In the genomic region with DNA sequence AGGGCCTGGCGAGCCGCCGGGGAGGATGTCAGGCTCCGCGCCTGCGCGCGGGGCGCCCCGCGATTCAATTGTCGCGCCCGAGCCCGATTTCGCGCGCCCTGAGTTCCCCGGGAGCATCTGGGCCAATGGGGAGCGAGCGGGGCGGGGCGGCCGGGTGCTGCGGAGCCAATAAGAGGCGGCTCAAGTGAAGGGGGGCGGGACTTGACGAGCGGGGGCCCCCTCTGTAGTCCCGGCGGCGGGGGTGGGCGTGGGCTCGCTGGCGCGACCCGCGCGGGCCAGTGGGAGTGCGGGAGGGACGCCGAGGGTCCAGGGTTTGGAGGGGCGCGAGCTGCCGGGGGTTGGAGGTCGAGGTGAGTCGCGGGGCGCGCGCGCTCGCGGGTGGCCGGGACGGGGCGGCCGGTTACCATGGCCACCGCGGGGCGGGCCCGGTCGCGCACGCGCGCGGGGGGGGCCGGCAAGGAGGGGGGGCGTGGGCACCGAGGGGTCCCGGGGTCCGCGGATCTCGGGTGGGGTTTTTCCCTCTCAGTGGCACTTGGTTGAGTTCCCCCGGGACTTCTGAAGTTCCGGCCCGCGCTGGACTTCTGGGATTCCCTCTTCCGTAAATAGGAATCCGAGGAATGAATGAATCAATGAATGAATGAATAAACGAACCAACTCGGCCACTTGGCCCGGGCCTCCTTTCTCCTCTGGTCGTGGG, we compare ENCODE assay signal across 8 cellular contexts.
DNase-seq lines count a peak whose midpoint lies in the region; ATAC-seq lines count a peak whose summit lies in the region.

No MANE protein-coding gene starts in this region.

- H3K4me1 Mint-ChIP-seq in memory B cell: peaks cover 24% of the 10 kb centered on the region

- H3K4me2 ChIP-seq in BLaER1 treated with 17β-estradiol and CSF1 and Interleukin-3, amounts not matched to agents 10 nM and 100 nM: peak overlapping the region; percentile 87 to 100 (median 98)

- H3K36me3 Mint-ChIP-seq in memory B cell: no peaks in the 10 kb centered on the region

- peaks cover 0 to 50% (median 41%) of the 10 kb centered on the region in 11 experiments; a peak in 17 of 22 replicates for H3K36me3 ChIP-seq in BLaER1 treated with 17β-estradiol and CSF1 and Interleukin-3, amounts not matched to agents 10 nM and 100 nM

- peak in 74 of 76 experiments; percentile 72 to 99 (median 95) for DNase-seq in HUDEP-2 (lab: John Stamatoyannopoulos, UW; ENCODE audit: unreplicated experiment in 76 of 76)
- peak; percentile 93 for DNase-seq in NK-92 treated with Interleukin-12 subunit alpha and Interleukin-12 subunit beta, amount 100 ng/mL, for 24 hours (lab: John Stamatoyannopoulos, UW)
- peak; percentile 95 for DNase-seq in activated CD8-positive, alpha-beta memory T cell treated with anti-CD3 and anti-CD28 coated beads for 24 hours
- DNase-seq in effector CD8-positive, alpha-beta T cell (lab: John Stamatoyannopoulos, UW): peak; percentile 88
- DNase-seq in memory B cell (ENCODE audit: low spot score in 2 of 2): peak; percentile 91 to 95
- DNase-seq in stimulated activated CD4-positive, alpha-beta T cell treated with anti-CD3 and anti-CD28 coated beads, TNF-alpha, amount 100 ng/mL, for 4 hours (ENCODE audit: low read depth in 3 of 3): peak; percentile 87 to 90 (median 87)

- H4K20me1 ChIP-seq in BLaER1 treated with 17β-estradiol and CSF1 and Interleukin-3, amounts not matched to agents 10 nM and 100 nM: peaks cover 27 to 71% (median 45%) of the 10 kb centered on the region in 11 experiments

- peaks cover 54 to 76% (median 70%) of the 10 kb centered on the region in 10 experiments for H3K4me1 ChIP-seq in BLaER1 treated with 17β-estradiol and CSF1 and Interleukin-3, amounts not matched to agents 10 nM and 100 nM

- peak overlapping the region; percentile 41 for H3K27ac Mint-ChIP-seq in memory B cell

- peak overlapping the region; percentile 67 to 95 (median 88) for H3K4me3 ChIP-seq in BLaER1 treated with 17β-estradiol and CSF1 and Interleukin-3, amounts not matched to agents 10 nM and 100 nM

- peak overlapping the region; percentile 87 for H3K4me3 Mint-ChIP-seq in memory B cell

- H3K9me3 Mint-ChIP-seq in memory B cell: no peaks in the 10 kb centered on the region

- no peaks in the 10 kb centered on the region for H3K9me3 ChIP-seq in BLaER1 treated with 17β-estradiol and CSF1 and Interleukin-3, amounts not matched to agents 10 nM and 100 nM (replicated peaks in 1 of 11)

- no peaks in the 10 kb centered on the region for H3K27me3 ChIP-seq in BLaER1 treated with 17β-estradiol and CSF1 and Interleukin-3, amounts not matched to agents 10 nM and 100 nM

- H3K27ac ChIP-seq in BLaER1 treated with 17β-estradiol and CSF1 and Interleukin-3, amounts not matched to agents 10 nM and 100 nM: peak overlapping the region in 10 of 11 experiments; percentile 58 to 97 (median 94); a peak in 20 of 22 replicates

- no peaks in the 10 kb centered on the region for H3K27me3 Mint-ChIP-seq in memory B cell

- H3K9ac ChIP-seq in BLaER1 treated with 17β-estradiol and CSF1 and Interleukin-3, amounts not matched to agents 10 nM and 100 nM: peak overlapping the region; percentile 76 to 99 (median 96)

- ATAC-seq in GM19463 (IDR thresholded peaks at IDR 0.05; ENCODE audit: unreplicated experiment) (peak; percentile 88), memory B cell (ENCODE audit: low read depth) (peak; percentile 93)

Comparison
In these comparisons a context has a peak if more than half of its experiments do, and no peak if none do; other contexts are left out.
1. Peak in every context shown above with its lines: DNase-seq, ATAC-seq, H3K4me3 ChIP-seq and H3K27ac ChIP-seq.